In the genomic region with DNA sequence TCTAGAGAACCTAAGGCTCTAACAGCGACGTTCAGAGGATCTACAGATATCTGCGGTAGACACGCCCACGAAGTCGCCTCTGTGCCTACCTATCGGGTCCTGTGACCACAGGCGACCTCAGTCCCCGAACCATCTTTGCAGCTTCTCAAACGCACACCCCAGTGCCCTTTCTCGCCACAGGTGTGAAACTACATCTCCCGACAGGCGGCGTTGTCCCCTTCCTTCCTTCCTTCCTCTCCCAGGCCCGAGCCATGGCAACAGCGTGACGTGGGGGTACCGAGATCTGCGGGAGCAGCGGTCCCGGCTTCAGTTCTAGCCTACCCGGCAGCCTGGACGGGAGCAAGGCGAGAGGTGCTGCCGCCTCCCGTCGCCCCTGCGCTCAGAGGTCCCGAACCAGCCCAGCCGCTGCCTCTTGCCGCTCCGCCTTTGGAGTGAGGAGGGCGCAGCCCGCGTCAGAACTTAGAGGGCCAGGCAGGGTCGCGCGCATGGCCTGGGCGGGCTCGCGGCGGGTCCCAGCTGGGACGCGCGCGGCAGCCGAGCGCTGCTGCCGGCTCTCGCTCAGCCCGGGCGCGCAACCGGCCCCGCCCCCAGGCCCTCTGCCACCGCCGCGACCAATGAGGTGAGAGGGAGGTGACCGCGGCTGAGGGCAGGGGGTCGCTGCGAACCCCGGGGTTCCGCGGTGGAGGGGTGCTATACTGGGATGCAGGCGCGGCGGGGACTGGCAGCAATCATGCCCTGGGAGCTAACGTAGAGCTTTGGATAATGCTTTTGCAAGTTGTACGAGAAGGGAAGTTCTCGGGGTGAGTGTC, we compare ENCODE assay signal across 1 cellular context.
TF ChIP-seq lines count a peak whose summit lies in the region.

Gene COQ10A, plus strand, starts transcription at position 309 of the 809 bp plus-strand sequence. Its CDS starts 177 bp downstream, at position 486.

TF ChIP-seq in K562, 482 proteins besides CTCF, POLR2A, EP300 and RAD21 (continued from another document and continues in another):
- TF ChIP-seq, protein P1, sequence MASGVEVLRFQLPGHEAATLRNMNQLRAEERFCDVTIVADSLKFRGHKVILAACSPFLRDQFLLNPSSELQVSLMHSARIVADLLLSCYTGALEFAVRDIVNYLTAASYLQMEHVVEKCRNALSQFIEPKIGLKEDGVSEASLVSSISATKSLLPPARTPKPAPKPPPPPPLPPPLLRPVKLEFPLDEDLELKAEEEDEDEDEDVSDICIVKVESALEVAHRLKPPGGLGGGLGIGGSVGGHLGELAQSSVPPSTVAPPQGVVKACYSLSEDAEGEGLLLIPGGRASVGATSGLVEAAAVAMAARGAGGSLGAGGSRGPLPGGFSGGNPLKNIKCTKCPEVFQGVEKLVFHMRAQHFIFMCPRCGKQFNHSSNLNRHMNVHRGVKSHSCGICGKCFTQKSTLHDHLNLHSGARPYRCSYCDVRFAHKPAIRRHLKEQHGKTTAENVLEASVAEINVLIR (CRISPR knock-in tag; IDR thresholded peaks at IDR 0.05): peak; percentile 62
- TF ChIP-seq E2F3 (CRISPR knock-in tag; IDR thresholded peaks at IDR 0.05) (no peak), ZBTB34 (CRISPR knock-in tag; IDR thresholded peaks at IDR 0.05) (no peak), ZNF224 (CRISPR knock-in tag; IDR thresholded peaks at IDR 0.05) (no peak), ZNF140 (CRISPR knock-in tag; IDR thresholded peaks at IDR 0.05) (no peak), ZNF76 (CRISPR knock-in tag; IDR thresholded peaks at IDR 0.05; ENCODE audit: borderline replicate concordance) (0 out of 2 replicates have a peak, but pooled peaks have one; percentile 20), CBX3 (IDR thresholded peaks at IDR 0.05; ENCODE audit: borderline replicate concordance in 1 of 2, low read length in 2 of 2) (0 out of 3 replicates have a peak, but pooled peaks of 1 of the 2 experiments have one; percentile 30), RBM25 (IDR thresholded peaks at IDR 0.05; ENCODE audit: low read depth, low read length, severe bottlenecking) (no peak), TOE1 (IDR thresholded peaks at IDR 0.05; ENCODE audit: borderline replicate concordance) (peak; percentile 35; the same call in 1 of the 2 replicates), TOE1 (CRISPR knock-in tag; IDR thresholded peaks at IDR 0.05; ENCODE audit: borderline replicate concordance, low read depth) (no peak), PURB (CRISPR knock-in tag; IDR thresholded peaks at IDR 0.05; ENCODE audit: low read depth) (no peak), SUPT5H (IDR thresholded peaks at IDR 0.05) (peak; percentile 79), FIP1L1 (IDR thresholded peaks at IDR 0.05; ENCODE audit: low read depth, low read length, poor library complexity, severe bottlenecking) (peak; percentile 78), TBP (optimal IDR thresholded peaks at IDR 0.05; ENCODE audit: low read depth, low read length) (peak; percentile 59), ZFP36 (IDR thresholded peaks at IDR 0.05; ENCODE audit: low read depth, low read length, partially characterized antibody) (no peak), NFRKB (IDR thresholded peaks at IDR 0.05; ENCODE audit: low read depth) (no peak), ELF2 (CRISPR knock-in tag; IDR thresholded peaks at IDR 0.05) (no peak), ELF1 (tag; IDR thresholded peaks at IDR 0.05) (peak; percentile 71), CBFA2T2 (conservative IDR thresholded peaks at IDR 0.05) (no peak), AFF1 (IDR thresholded peaks at IDR 0.05; ENCODE audit: low read depth in 1 of 2, partially characterized antibody in 2 of 2) (no peak), ZNF354B (CRISPR knock-in tag; IDR thresholded peaks at IDR 0.05) (no peak)
- TF ChIP-seq, protein P2, sequence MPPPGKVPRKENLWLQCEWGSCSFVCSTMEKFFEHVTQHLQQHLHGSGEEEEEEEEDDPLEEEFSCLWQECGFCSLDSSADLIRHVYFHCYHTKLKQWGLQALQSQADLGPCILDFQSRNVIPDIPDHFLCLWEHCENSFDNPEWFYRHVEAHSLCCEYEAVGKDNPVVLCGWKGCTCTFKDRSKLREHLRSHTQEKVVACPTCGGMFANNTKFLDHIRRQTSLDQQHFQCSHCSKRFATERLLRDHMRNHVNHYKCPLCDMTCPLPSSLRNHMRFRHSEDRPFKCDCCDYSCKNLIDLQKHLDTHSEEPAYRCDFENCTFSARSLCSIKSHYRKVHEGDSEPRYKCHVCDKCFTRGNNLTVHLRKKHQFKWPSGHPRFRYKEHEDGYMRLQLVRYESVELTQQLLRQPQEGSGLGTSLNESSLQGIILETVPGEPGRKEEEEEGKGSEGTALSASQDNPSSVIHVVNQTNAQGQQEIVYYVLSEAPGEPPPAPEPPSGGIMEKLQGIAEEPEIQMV (tag; conservative IDR thresholded peaks at IDR 0.05; ENCODE audit: low read depth): no peak
- TF ChIP-seq, protein P3, sequence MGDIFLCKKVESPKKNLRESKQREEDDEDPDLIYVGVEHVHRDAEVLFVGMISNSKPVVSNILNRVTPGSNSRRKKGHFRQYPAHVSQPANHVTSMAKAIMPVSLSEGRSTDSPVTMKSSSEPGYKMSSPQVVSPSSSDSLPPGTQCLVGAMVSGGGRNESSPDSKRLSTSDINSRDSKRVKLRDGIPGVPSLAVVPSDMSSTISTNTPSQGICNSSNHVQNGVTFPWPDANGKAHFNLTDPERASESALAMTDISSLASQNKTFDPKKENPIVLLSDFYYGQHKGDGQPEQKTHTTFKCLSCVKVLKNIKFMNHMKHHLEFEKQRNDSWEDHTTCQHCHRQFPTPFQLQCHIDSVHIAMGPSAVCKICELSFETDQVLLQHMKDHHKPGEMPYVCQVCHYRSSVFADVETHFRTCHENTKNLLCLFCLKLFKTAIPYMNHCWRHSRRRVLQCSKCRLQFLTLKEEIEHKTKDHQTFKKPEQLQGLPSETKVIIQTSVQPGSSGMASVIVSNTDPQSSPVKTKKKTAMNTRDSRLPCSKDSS (IDR thresholded peaks at IDR 0.05; ENCODE audit: low read depth, partially characterized antibody): no peak
- TF ChIP-seq, protein P4, sequence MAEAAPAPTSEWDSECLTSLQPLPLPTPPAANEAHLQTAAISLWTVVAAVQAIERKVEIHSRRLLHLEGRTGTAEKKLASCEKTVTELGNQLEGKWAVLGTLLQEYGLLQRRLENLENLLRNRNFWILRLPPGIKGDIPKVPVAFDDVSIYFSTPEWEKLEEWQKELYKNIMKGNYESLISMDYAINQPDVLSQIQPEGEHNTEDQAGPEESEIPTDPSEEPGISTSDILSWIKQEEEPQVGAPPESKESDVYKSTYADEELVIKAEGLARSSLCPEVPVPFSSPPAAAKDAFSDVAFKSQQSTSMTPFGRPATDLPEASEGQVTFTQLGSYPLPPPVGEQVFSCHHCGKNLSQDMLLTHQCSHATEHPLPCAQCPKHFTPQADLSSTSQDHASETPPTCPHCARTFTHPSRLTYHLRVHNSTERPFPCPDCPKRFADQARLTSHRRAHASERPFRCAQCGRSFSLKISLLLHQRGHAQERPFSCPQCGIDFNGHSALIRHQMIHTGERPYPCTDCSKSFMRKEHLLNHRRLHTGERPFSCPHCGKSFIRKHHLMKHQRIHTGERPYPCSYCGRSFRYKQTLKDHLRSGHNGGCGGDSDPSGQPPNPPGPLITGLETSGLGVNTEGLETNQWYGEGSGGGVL (CRISPR knock-in tag; IDR thresholded peaks at IDR 0.05): no peak
- TF ChIP-seq, protein P5, sequence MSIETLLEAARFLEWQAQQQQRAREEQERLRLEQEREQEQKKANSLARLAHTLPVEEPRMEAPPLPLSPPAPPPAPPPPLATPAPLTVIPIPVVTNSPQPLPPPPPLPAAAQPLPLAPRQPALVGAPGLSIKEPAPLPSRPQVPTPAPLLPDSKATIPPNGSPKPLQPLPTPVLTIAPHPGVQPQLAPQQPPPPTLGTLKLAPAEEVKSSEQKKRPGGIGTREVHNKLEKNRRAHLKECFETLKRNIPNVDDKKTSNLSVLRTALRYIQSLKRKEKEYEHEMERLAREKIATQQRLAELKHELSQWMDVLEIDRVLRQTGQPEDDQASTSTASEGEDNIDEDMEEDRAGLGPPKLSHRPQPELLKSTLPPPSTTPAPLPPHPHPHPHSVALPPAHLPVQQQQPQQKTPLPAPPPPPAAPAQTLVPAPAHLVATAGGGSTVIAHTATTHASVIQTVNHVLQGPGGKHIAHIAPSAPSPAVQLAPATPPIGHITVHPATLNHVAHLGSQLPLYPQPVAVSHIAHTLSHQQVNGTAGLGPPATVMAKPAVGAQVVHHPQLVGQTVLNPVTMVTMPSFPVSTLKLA (conservative IDR thresholded peaks at IDR 0.05): peak; percentile 72 to 89
- TF ChIP-seq, protein P6, sequence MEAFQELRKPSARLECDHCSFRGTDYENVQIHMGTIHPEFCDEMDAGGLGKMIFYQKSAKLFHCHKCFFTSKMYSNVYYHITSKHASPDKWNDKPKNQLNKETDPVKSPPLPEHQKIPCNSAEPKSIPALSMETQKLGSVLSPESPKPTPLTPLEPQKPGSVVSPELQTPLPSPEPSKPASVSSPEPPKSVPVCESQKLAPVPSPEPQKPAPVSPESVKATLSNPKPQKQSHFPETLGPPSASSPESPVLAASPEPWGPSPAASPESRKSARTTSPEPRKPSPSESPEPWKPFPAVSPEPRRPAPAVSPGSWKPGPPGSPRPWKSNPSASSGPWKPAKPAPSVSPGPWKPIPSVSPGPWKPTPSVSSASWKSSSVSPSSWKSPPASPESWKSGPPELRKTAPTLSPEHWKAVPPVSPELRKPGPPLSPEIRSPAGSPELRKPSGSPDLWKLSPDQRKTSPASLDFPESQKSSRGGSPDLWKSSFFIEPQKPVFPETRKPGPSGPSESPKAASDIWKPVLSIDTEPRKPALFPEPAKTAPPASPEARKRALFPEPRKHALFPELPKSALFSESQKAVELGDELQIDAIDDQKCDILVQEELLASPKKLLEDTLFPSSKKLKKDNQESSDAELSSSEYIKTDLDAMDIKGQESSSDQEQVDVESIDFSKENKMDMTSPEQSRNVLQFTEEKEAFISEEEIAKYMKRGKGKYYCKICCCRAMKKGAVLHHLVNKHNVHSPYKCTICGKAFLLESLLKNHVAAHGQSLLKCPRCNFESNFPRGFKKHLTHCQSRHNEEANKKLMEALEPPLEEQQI (IDR thresholded peaks at IDR 0.05): no peak
- TF ChIP-seq, protein P7, sequence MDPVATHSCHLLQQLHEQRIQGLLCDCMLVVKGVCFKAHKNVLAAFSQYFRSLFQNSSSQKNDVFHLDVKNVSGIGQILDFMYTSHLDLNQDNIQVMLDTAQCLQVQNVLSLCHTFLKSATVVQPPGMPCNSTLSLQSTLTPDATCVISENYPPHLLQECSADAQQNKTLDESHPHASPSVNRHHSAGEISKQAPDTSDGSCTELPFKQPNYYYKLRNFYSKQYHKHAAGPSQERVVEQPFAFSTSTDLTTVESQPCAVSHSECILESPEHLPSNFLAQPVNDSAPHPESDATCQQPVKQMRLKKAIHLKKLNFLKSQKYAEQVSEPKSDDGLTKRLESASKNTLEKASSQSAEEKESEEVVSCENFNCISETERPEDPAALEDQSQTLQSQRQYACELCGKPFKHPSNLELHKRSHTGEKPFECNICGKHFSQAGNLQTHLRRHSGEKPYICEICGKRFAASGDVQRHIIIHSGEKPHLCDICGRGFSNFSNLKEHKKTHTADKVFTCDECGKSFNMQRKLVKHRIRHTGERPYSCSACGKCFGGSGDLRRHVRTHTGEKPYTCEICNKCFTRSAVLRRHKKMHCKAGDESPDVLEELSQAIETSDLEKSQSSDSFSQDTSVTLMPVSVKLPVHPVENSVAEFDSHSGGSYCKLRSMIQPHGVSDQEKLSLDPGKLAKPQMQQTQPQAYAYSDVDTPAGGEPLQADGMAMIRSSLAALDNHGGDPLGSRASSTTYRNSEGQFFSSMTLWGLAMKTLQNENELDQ (CRISPR knock-in tag; IDR thresholded peaks at IDR 0.05; ENCODE audit: borderline replicate concordance): no peak
- TF ChIP-seq, protein P8, sequence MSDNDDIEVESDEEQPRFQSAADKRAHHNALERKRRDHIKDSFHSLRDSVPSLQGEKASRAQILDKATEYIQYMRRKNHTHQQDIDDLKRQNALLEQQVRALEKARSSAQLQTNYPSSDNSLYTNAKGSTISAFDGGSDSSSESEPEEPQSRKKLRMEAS (CRISPR knock-in tag; IDR thresholded peaks at IDR 0.05): peak; percentile 70
- TF ChIP-seq, protein P9, sequence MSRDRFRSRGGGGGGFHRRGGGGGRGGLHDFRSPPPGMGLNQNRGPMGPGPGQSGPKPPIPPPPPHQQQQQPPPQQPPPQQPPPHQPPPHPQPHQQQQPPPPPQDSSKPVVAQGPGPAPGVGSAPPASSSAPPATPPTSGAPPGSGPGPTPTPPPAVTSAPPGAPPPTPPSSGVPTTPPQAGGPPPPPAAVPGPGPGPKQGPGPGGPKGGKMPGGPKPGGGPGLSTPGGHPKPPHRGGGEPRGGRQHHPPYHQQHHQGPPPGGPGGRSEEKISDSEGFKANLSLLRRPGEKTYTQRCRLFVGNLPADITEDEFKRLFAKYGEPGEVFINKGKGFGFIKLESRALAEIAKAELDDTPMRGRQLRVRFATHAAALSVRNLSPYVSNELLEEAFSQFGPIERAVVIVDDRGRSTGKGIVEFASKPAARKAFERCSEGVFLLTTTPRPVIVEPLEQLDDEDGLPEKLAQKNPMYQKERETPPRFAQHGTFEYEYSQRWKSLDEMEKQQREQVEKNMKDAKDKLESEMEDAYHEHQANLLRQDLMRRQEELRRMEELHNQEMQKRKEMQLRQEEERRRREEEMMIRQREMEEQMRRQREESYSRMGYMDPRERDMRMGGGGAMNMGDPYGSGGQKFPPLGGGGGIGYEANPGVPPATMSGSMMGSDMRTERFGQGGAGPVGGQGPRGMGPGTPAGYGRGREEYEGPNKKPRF (IDR thresholded peaks at IDR 0.05; ENCODE audit: low read depth, low read length): no peak
